Comparison of ENCODE assay signal across 14 cellular contexts in the genomic region with DNA sequence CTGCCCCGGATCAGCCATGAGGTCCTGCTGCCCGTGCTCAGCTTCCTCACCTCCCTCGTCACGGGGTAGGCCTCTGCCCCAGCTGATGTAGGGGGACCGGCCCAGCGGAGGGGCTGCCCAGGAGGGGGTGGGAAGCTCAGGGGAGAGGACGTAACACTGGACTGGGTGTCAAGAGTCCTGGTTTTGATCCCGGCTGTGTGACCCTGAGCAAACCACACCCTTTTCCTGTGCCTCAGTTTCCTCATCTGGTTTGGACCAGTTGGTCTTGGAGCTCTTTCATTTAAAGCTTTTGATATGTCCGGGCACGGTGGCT. TPM values are rescaled to one million over a fixed set of nuclear protein-coding genes. Genes with fewer than 3 reads are reported as not detected.
A peak's percentile ranks its signal among the peaks of the same experiment; 100 is the strongest.
DNase-seq lines count a peak whose midpoint lies in the region; ATAC-seq and TF ChIP-seq lines count a peak whose summit lies in the region.
"Had no signal": no experiment of that assay in that cellular context is flagged by ENCODE, and none has a peak within 500 bp of the region (broad histone marks: within the 10 kb centered on the region; RNA-seq: fewer than 3 reads in every experiment).

No MANE protein-coding gene starts in this region.

- H3K36me3 ChIP-seq in left ventricle myocardium inferior (peaks cover 73% of the 10 kb centered on the region), fibroblast of lung (ENCODE audit: control insufficient read depth, insufficient read depth, low read length) (peaks cover 26% of the 10 kb centered on the region), skeletal muscle satellite cell (ENCODE audit: insufficient read depth, low read length) (peaks cover 36% of the 10 kb centered on the region)

- no peaks in the 10 kb centered on the region for H3K79me2 ChIP-seq in fibroblast of lung (ENCODE audit: control insufficient read depth, insufficient read depth, low read length)

- TF ChIP-seq CTCF in left ventricle myocardium inferior (IDR thresholded peaks at IDR 0.05; ENCODE audit: borderline replicate concordance) (no peak), fibroblast of lung (conservative IDR thresholded peaks at IDR 0.05 in 1 of 2, IDR thresholded peaks at IDR 0.05 in 1 of 2; ENCODE audit: low read depth in 1 of 2, low read length in 2 of 2) (no peak)

- no peaks in the 10 kb centered on the region for H4K20me1 ChIP-seq in fibroblast of lung (ENCODE audit: control insufficient read depth, extremely low read depth, insufficient read depth, low read length)

- ATAC-seq in HG03439 (IDR thresholded peaks at IDR 0.05; ENCODE audit: unreplicated experiment) = no peak

- CTCF ChIA-PET in HEK293T (lab: Yijun Ruan, JAX) = no interaction called here

- H3K4me2 ChIP-seq in fibroblast of lung (ENCODE audit: extremely low read depth, insufficient read depth, low read length) (no peak overlapping the region), skeletal muscle satellite cell (ENCODE audit: low read length) (peak overlapping the region; percentile 40)
- H3K4me2 ChIP-seq: PC-9 had no signal

- H2AFZ ChIP-seq in fibroblast of lung (ENCODE audit: low read length) = no peak overlapping the region
- H2AFZ ChIP-seq: PC-9 had no signal

- no peak overlapping the region for H3K9ac ChIP-seq in fibroblast of lung (ENCODE audit: insufficient read depth, low read length)
- H3K9ac ChIP-seq in skeletal muscle satellite cell (ENCODE audit: low read depth, low read length) = peak overlapping the region; percentile 89

- H3K4me3 ChIP-seq in left ventricle myocardium inferior = peak overlapping the region; percentile 47
- H3K4me3 ChIP-seq in fibroblast of lung (replicated peaks in 1 of 4; ENCODE audit: control extremely low read depth in 1 of 4, insufficient read depth in 1 of 4, low read depth in 3 of 4, low read length in 4 of 4) = no peak overlapping the region
- H3K4me3 ChIP-seq in skeletal muscle satellite cell (ENCODE audit: low read length) = no peak overlapping the region
- H3K4me3 ChIP-seq: PC-9 had no signal

- no peaks in the 10 kb centered on the region for H3K9me3 ChIP-seq in left ventricle myocardium inferior (replicated peaks)
- no peaks in the 10 kb centered on the region for H3K9me3 ChIP-seq in fibroblast of lung (ENCODE audit: control insufficient read depth, insufficient read depth, low read depth, low read length)
- no peaks in the 10 kb centered on the region for H3K9me3 ChIP-seq in skeletal muscle satellite cell (replicated peaks; ENCODE audit: low read length)

- POLR2A ChIA-PET in HEK293T (lab: Yijun Ruan, JAX) = interaction anchor here (1.3 kb wide), 1 partner anchor 15 kb away, joined by 3 read pairs; no protein-coding TSS in a partner anchor

- H3K27ac ChIP-seq in left ventricle myocardium inferior (replicated peaks) = peak overlapping the region; percentile 86
- H3K27ac ChIP-seq in fibroblast of lung (ENCODE audit: insufficient read depth, low read length) = peak overlapping the region; percentile 89
- H3K27ac ChIP-seq: PC-9 had no signal

- H3K4me1 ChIP-seq in left ventricle myocardium inferior = peaks cover 54% of the 10 kb centered on the region
- H3K4me1 ChIP-seq in fibroblast of lung (ENCODE audit: control insufficient read depth, extremely low read depth, insufficient read depth, low read length) = peaks cover 10% of the 10 kb centered on the region
- H3K4me1 ChIP-seq in skeletal muscle satellite cell (ENCODE audit: control insufficient read depth, insufficient read depth, low read length) = peaks cover 30% of the 10 kb centered on the region

- H3K27me3 ChIP-seq in left ventricle myocardium inferior (ENCODE audit: low read depth) = no peaks in the 10 kb centered on the region
- no peaks in the 10 kb centered on the region for H3K27me3 ChIP-seq in fibroblast of lung (ENCODE audit: control insufficient read depth, insufficient read depth, low read length)
- no peaks in the 10 kb centered on the region for H3K27me3 ChIP-seq in skeletal muscle satellite cell (ENCODE audit: control insufficient read depth, insufficient read depth, low read length)

- DNase-seq in left ventricle myocardium inferior = no peak
- no peak for DNase-seq in cardiac septum (ENCODE audit: low spot score)
- no peak for DNase-seq in fibroblast of lung (ENCODE audit: low read depth in 2 of 2)
- no peak for DNase-seq in HEK293T (ENCODE audit: extremely low spot score)
- no peak for DNase-seq in ecto neural progenitor cell (ENCODE audit: low spot score)
- no peak for DNase-seq in HK-2 (ENCODE audit: unreplicated experiment)
- DNase-seq: activated CD4-positive, alpha-beta memory T cell treated with anti-CD3 and anti-CD28 coated beads, Interleukin-2, amount 10 ng/mL, durations not matched to agents 7 days and 5 days; activated T-cell treated with anti-CD3 and anti-CD28 coated beads, Interleukin-2, amount 50 U/mL, for 72 hours; CD4-positive, alpha-beta T cell had no signal

- intact Hi-C loops in left ventricle myocardium inferior (cut with micrococcal nuclease) (no loop called here), cardiac septum (cut with DNase I) (loop anchor here (5.0 kb wide), 1 partner anchor 296 kb away; a partner anchor contains a TSS)

TF ChIP-seq in HEK293T, 16 proteins besides CTCF, POLR2A, EP300 and RAD21:
- TF ChIP-seq LEF1 (IDR thresholded peaks at IDR 0.05; ENCODE audit: borderline replicate concordance) (no peak), TARDBP (IDR thresholded peaks at IDR 0.05) (no peak), CTBP1 (IDR thresholded peaks at IDR 0.05; ENCODE audit: borderline replicate concordance) (no peak), ELF4 (IDR thresholded peaks at IDR 0.05) (no peak), L3MBTL2 (conservative IDR thresholded peaks at IDR 0.05) (no peak), SP1 (IDR thresholded peaks at IDR 0.05) (no peak), FOXA1 (IDR thresholded peaks at IDR 0.05) (no peak), BHLHE40 (IDR thresholded peaks at IDR 0.05; ENCODE audit: borderline replicate concordance) (no peak), ARNT (IDR thresholded peaks at IDR 0.05) (no peak), FOXM1 (IDR thresholded peaks at IDR 0.05; ENCODE audit: borderline replicate concordance) (no peak), FOXK2 (IDR thresholded peaks at IDR 0.05) (no peak), NFRKB (IDR thresholded peaks at IDR 0.05) (no peak)
- TF ChIP-seq, protein P1, sequence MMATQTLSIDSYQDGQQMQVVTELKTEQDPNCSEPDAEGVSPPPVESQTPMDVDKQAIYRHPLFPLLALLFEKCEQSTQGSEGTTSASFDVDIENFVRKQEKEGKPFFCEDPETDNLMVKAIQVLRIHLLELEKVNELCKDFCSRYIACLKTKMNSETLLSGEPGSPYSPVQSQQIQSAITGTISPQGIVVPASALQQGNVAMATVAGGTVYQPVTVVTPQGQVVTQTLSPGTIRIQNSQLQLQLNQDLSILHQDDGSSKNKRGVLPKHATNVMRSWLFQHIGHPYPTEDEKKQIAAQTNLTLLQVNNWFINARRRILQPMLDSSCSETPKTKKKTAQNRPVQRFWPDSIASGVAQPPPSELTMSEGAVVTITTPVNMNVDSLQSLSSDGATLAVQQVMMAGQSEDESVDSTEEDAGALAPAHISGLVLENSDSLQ (IDR thresholded peaks at IDR 0.05) = no peak

RNA-seq across cellular contexts. Expression of a gene that starts 6.6 kb away (rescaled TPM):
- total RNA-seq in left ventricle myocardium inferior (9.3 TPM), cardiac septum (7.2 TPM), fibroblast of lung (26.2 and 31.5 TPM in 2 replicates)
- polyA plus RNA-seq in fibroblast of lung = 5.4 and 6.6 TPM in 2 replicates
- polyA plus RNA-seq in fibroblast of lung (2012) = 11.7 and 15.4 TPM in 2 replicates
- 18.6 and 20.9 TPM in 2 replicates for polyA minus RNA-seq in fibroblast of lung (ENCODE audit: low replicate concordance)
- total RNA-seq in skeletal muscle satellite cell (2012; rRNA removed) = 28.4 and 35.2 TPM in 2 replicates

RNA-seq across cellular contexts. Expression of a gene that starts 11.5 kb away (rescaled TPM):
- 0.33 TPM for total RNA-seq in left ventricle myocardium inferior
- total RNA-seq in cardiac septum = 1.2 TPM
- under 0.01 and 0.17 TPM in 2 replicates for total RNA-seq in fibroblast of lung
- polyA plus RNA-seq in fibroblast of lung = 0.06 and 0.09 TPM in 2 replicates
- polyA plus RNA-seq in fibroblast of lung (2012) = 0.10 TPM in 1 of 2 replicates, not detected in the other
- polyA minus RNA-seq in fibroblast of lung (ENCODE audit: low replicate concordance) = 0.59 TPM in 1 of 2 replicates, not detected in the other
- total RNA-seq in skeletal muscle satellite cell (2012; rRNA removed) = not detected in 2 replicates
- total RNA-seq: frontal cortex, temporal lobe had no signal

RNA-seq across cellular contexts. Expression of a gene that starts 21.0 kb away (rescaled TPM):
- total RNA-seq in left ventricle myocardium inferior = 1.8 TPM
- total RNA-seq in cardiac septum = 2.6 TPM
- 5.1 and 9.7 TPM in 2 replicates for total RNA-seq in fibroblast of lung
- 3.3 and 7.1 TPM in 2 replicates for polyA plus RNA-seq in fibroblast of lung
- 3.8 and 10.9 TPM in 2 replicates for polyA plus RNA-seq in fibroblast of lung (2012)
- polyA minus RNA-seq in fibroblast of lung (ENCODE audit: low replicate concordance) = 2.7 and 12.4 TPM in 2 replicates
- total RNA-seq in skeletal muscle satellite cell (2012; rRNA removed) = 0.51 and 0.66 TPM in 2 replicates

RNA-seq across cellular contexts. Expression of a gene that starts 30.7 kb away (rescaled TPM):
- total RNA-seq in left ventricle myocardium inferior = 122 TPM
- total RNA-seq in cardiac septum = 163 TPM
- 199 and 429 TPM in 2 replicates for total RNA-seq in fibroblast of lung
- 140 and 360 TPM in 2 replicates for polyA plus RNA-seq in fibroblast of lung
- 77.7 and 190 TPM in 2 replicates for polyA plus RNA-seq in fibroblast of lung (2012)
- polyA minus RNA-seq in fibroblast of lung (ENCODE audit: low replicate concordance) = 42.1 and 138 TPM in 2 replicates
- total RNA-seq in skeletal muscle satellite cell (2012; rRNA removed) = 48.2 and 205 TPM in 2 replicates
- total RNA-seq: activated CD4-positive, alpha-beta memory T cell treated with anti-CD3 and anti-CD28 coated beads, Interleukin-2, amount 10 ng/mL, durations not matched to agents 7 days and 5 days had no signal

RNA-seq across cellular contexts. Expression of a gene that starts 46.5 kb away (rescaled TPM):
- 136 TPM for total RNA-seq in left ventricle myocardium inferior
- total RNA-seq in cardiac septum = 162 TPM
- total RNA-seq in fibroblast of lung = 74.5 and 122 TPM in 2 replicates
- polyA plus RNA-seq in fibroblast of lung = 88.9 and 140 TPM in 2 replicates
- polyA plus RNA-seq in fibroblast of lung (2012) = 132 and 182 TPM in 2 replicates
- 607 and 770 TPM in 2 replicates for polyA minus RNA-seq in fibroblast of lung (ENCODE audit: low replicate concordance)
- total RNA-seq in skeletal muscle satellite cell (2012; rRNA removed) = 93.5 and 107 TPM in 2 replicates
